ENCODE assay signal across 1 cellular context in genomic region chr6:104859225-104860146, GRCh38.
TF ChIP-seq lines count a peak whose summit lies in the region.

TSS of gene HACE1 (minus strand) at chr6:104859919. CDS start at chr6:104859642, 277 bp downstream.

TF ChIP-seq in HepG2, 621 proteins besides CTCF, POLR2A, EP300 and RAD21 (continued from another document and continues in another):
- TF ChIP-seq, protein P1, sequence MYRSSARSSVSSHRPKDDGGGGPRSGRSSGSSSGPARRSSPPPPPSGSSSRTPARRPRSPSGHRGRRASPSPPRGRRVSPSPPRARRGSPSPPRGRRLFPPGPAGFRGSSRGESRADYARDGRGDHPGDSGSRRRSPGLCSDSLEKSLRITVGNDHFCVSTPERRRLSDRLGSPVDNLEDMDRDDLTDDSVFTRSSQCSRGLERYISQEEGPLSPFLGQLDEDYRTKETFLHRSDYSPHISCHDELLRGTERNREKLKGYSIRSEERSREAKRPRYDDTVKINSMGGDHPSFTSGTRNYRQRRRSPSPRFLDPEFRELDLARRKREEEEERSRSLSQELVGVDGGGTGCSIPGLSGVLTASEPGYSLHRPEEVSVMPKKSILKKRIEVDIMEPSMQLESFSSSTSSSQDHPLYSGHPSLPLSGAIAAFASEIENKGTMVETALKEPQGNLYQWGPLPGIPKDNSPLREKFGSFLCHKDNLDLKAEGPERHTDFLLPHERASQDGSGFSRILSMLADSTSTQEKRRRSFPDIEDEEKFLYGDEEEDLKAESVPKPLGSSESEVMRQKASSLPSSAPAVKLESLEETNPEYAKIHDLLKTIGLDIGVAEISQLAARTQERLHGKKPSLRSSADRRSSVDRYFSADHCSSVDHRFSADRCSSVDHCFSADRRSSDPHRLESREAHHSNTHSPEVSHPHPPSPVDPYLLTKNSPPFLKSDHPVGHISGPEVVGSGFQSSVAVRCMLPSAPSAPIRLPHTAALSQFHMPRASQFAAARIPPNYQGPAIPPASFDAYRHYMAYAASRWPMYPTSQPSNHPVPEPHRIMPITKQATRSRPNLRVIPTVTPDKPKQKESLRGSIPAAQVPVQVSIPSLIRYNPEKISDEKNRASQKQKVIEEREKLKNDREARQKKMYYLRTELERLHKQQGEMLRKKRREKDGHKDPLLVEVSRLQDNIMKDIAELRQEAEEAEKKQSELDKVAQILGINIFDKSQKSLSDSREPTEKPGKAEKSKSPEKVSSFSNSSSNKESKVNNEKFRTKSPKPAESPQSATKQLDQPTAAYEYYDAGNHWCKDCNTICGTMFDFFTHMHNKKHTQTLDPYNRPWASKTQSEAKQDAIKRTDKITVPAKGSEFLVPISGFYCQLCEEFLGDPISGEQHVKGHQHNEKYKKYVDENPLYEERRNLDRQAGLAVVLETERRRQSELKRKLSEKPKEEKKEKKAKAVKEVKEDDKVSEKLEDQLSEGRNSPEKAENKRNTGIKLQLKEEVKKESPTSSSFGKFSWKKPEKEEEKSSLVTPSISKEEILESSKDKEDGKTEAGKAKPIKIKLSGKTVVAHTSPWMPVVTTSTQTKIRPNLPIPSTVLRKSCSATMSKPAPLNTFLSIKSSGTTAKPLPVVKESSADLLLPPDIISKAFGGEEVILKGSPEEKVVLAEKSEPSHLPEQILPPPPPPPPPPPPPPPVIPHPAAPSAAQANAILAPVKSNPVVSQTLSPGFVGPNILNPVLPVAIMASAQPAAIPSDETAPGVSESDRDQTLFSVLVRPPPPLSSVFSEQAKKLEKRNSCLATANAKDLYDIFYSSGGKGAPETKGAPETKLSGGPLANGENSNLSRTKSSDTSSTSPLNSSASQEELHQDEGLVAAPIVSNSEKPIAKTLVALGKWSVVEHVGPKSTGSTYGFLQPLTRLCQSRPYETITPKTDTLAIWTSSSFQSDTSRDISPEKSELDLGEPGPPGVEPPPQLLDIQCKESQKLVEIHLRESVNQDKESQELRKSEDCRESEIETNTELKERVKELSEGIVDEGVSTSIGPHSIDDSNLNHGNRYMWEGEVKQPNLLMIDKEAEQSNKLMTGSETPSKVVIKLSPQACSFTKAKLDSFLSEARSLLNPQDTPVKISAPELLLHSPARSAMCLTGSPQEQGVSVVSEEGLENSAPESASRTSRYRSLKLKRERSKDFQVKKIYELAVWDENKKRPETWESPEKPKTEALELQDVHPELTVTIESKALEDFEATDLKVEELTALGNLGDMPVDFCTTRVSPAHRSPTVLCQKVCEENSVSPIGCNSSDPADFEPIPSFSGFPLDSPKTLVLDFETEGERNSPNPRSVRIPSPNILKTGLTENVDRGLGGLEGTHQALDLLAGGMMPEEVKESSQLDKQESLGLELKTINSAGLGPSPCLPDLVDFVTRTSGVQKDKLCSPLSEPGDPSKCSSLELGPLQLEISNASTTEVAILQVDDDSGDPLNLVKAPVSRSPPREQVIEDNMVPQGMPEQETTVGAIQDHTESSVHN (CRISPR knock-in tag; IDR thresholded peaks at IDR 0.05) = no peak
- no peak for TF ChIP-seq ATAD3A (CRISPR knock-in tag; IDR thresholded peaks at IDR 0.05)
- TF ChIP-seq CCDC6 (CRISPR knock-in tag; IDR thresholded peaks at IDR 0.05) = peak; percentile 48; the same call in 1 of the 2 replicates
- no peak; the same call in 1 of the 2 replicates for TF ChIP-seq ZNF550 (CRISPR knock-in tag; IDR thresholded peaks at IDR 0.05; ENCODE audit: borderline replicate concordance)
- TF ChIP-seq ASH2L (IDR thresholded peaks at IDR 0.05; ENCODE audit: insufficient read length, low read depth, low read length) = peak; percentile 90
- TF ChIP-seq KLF11 (CRISPR knock-in tag; IDR thresholded peaks at IDR 0.05) = no peak
- TF ChIP-seq, protein P2, sequence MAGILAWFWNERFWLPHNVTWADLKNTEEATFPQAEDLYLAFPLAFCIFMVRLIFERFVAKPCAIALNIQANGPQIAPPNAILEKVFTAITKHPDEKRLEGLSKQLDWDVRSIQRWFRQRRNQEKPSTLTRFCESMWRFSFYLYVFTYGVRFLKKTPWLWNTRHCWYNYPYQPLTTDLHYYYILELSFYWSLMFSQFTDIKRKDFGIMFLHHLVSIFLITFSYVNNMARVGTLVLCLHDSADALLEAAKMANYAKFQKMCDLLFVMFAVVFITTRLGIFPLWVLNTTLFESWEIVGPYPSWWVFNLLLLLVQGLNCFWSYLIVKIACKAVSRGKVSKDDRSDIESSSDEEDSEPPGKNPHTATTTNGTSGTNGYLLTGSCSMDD (CRISPR knock-in tag; IDR thresholded peaks at IDR 0.05) = no peak
- TF ChIP-seq ZNF510 (CRISPR knock-in tag; IDR thresholded peaks at IDR 0.05; ENCODE audit: low read depth) = no peak
- no peak for TF ChIP-seq SNAPC4 (CRISPR knock-in tag; IDR thresholded peaks at IDR 0.05)
- TF ChIP-seq, protein P3, sequence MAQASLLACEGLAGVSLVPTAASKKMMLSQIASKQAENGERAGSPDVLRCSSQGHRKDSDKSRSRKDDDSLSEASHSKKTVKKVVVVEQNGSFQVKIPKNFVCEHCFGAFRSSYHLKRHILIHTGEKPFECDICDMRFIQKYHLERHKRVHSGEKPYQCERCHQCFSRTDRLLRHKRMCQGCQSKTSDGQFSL (CRISPR knock-in tag; IDR thresholded peaks at IDR 0.05) = peak; percentile 42; the same call in 1 of the 2 replicates
- no peak for TF ChIP-seq PHB2 (IDR thresholded peaks at IDR 0.05; ENCODE audit: partially characterized antibody)
- TF ChIP-seq ZNF878 (CRISPR knock-in tag; IDR thresholded peaks at IDR 0.05) = no peak; the same call in 1 of the 2 replicates
- TF ChIP-seq ZNF614 (CRISPR knock-in tag; IDR thresholded peaks at IDR 0.05; ENCODE audit: borderline replicate concordance) = peak; percentile 59; the same call in 1 of the 2 replicates
- peak; percentile 66; the same call in 1 of the 2 replicates for TF ChIP-seq ZNF605 (CRISPR knock-in tag; IDR thresholded peaks at IDR 0.05)
- no peak for TF ChIP-seq SRSF1 (optimal IDR thresholded peaks at IDR 0.05; ENCODE audit: low read depth, low read length)
- TF ChIP-seq ZGPAT (CRISPR knock-in tag; IDR thresholded peaks at IDR 0.05) = peak; percentile 90
- TF ChIP-seq U2AF1 (optimal IDR thresholded peaks at IDR 0.05; ENCODE audit: low read depth, low read length) = no peak
- TF ChIP-seq BRD4 (CRISPR knock-in tag; IDR thresholded peaks at IDR 0.05) = peak; percentile 73; the same call in 1 of the 2 replicates
- peak; percentile 75; the same call in 1 of the 2 replicates for TF ChIP-seq ATF6 (CRISPR knock-in tag; conservative IDR thresholded peaks at IDR 0.05)
- TF ChIP-seq ZNF30 (CRISPR knock-in tag; IDR thresholded peaks at IDR 0.05) = no peak
- TF ChIP-seq FOSL2 (CRISPR knock-in tag; IDR thresholded peaks at IDR 0.05) = peak; percentile 50; the same call in 1 of the 2 replicates
- TF ChIP-seq RXRA (CRISPR knock-in tag; IDR thresholded peaks at IDR 0.05) = peak; percentile 66
- peak; percentile 67; the same call in 1 of the 2 replicates for TF ChIP-seq BORCS8-MEF2B (CRISPR knock-in tag; IDR thresholded peaks at IDR 0.05)
- TF ChIP-seq MED1 (CRISPR knock-in tag; IDR thresholded peaks at IDR 0.05) = peak; percentile 47; the same call in 1 of the 2 replicates
- no peak for TF ChIP-seq ZNF670 (CRISPR knock-in tag; IDR thresholded peaks at IDR 0.05; ENCODE audit: borderline replicate concordance)
- TF ChIP-seq ZBTB1 (CRISPR knock-in tag; IDR thresholded peaks at IDR 0.05; ENCODE audit: borderline replicate concordance) = 0 out of 2 replicates have a peak, but pooled peaks have one; percentile 23
- TF ChIP-seq XBP1 (CRISPR knock-in tag; IDR thresholded peaks at IDR 0.05) = no peak
- no peak; the same call in 1 of the 2 replicates for TF ChIP-seq SMAD3 (CRISPR knock-in tag; IDR thresholded peaks at IDR 0.05)
- no peak for TF ChIP-seq BRF2 (CRISPR knock-in tag; IDR thresholded peaks at IDR 0.05)
- no peak for TF ChIP-seq PRDM15 (CRISPR knock-in tag; IDR thresholded peaks at IDR 0.05)
- no peak for TF ChIP-seq ZNF10 (CRISPR knock-in tag; IDR thresholded peaks at IDR 0.05; ENCODE audit: borderline replicate concordance, low read depth)
- peak; percentile 83; the same call in 1 of the 2 replicates for TF ChIP-seq SP4 (CRISPR knock-in tag; IDR thresholded peaks at IDR 0.05)
- TF ChIP-seq NKX3-1 (CRISPR knock-in tag; IDR thresholded peaks at IDR 0.05) = peak; percentile 79; the same call in 1 of the 2 replicates
